ENCODE assay signal across 19 cellular contexts in genomic region chr17:54937018-54937417, GRCh38. TPM values are rescaled to one million over a fixed set of nuclear protein-coding genes. Genes with fewer than 3 reads are reported as not detected.
A peak's percentile ranks its signal among the peaks of the same experiment; 100 is the strongest.
DNase-seq lines count a peak whose midpoint lies in the region; FAIRE-seq and TF ChIP-seq lines count a peak whose summit lies in the region.
"Had no signal": no experiment of that assay in that cellular context is flagged by ENCODE, and none has a peak within 500 bp of the region (broad histone marks: within the 10 kb centered on the region; RNA-seq: fewer than 3 reads in every experiment).

No MANE protein-coding gene starts in this region.

- TF ChIP-seq CTCF in HEK293 (tag by site-specific recombination; IDR thresholded peaks at IDR 0.05) (no peak), endodermal cell (conservative IDR thresholded peaks at IDR 0.05) (no peak), colonic mucosa (IDR thresholded peaks at IDR 0.05) (no peak), vagina (IDR thresholded peaks at IDR 0.05) (no peak)

- H3K4me1 Mint-ChIP-seq in endodermal cell = peaks cover 36% of the 10 kb centered on the region
- H3K4me1 Mint-ChIP-seq: CD4-positive, alpha-beta memory T cell; GM23338 had no signal

- H3K27ac ChIP-seq in HEK293 (ENCODE audit: extremely low read depth, low read depth, low read length) = no peak overlapping the region
- no peak overlapping the region for H3K27ac ChIP-seq in endodermal cell (ENCODE audit: low read depth, low read length)
- H3K27ac ChIP-seq in mesodermal cell (ENCODE audit: low read depth, low read length, severe bottlenecking) = peak overlapping the region; percentile 16
- H3K27ac ChIP-seq in colonic mucosa = no peak overlapping the region
- H3K27ac ChIP-seq in vagina = no peak overlapping the region
- H3K27ac ChIP-seq: A549, C4-2B, HL-60 had no signal

- H3K4me3 Mint-ChIP-seq in endodermal cell = no peak overlapping the region
- H3K4me3 Mint-ChIP-seq: CD4-positive, alpha-beta memory T cell; GM23338; HFFc6 had no signal

- H3K9me3 Mint-ChIP-seq in endodermal cell = no peaks in the 10 kb centered on the region
- H3K9me3 Mint-ChIP-seq: CD4-positive, alpha-beta memory T cell; GM23338; HFFc6 had no signal

- H3K27me3 Mint-ChIP-seq in endodermal cell (ENCODE audit: insufficient read depth) = no peaks in the 10 kb centered on the region

- H3K4me1 ChIP-seq in HEK293 (ENCODE audit: control insufficient read depth, insufficient read depth, low read length) (peaks cover 5% of the 10 kb centered on the region; the same call in 1 of the 2 replicates), endodermal cell (ENCODE audit: control insufficient read depth, insufficient read depth, low read length) (peaks cover 3% of the 10 kb centered on the region), mesodermal cell (ENCODE audit: control insufficient read depth, insufficient read depth, low read length, poor library complexity, severe bottlenecking) (no peaks in the 10 kb centered on the region), colonic mucosa (no peaks in the 10 kb centered on the region), vagina (no peaks in the 10 kb centered on the region)
- H3K4me1 ChIP-seq: A549, BE2C, HAP-1 had no signal

- H3K27me3 ChIP-seq in endodermal cell (ENCODE audit: control insufficient read depth, insufficient read depth, low read length, poor library complexity, severe bottlenecking) (no peaks in the 10 kb centered on the region), colonic mucosa (no peaks in the 10 kb centered on the region), vagina (no peaks in the 10 kb centered on the region)
- H3K27me3 ChIP-seq: BE2C had no signal

- FAIRE-seq in urothelium cell line (lab: Jason Lieb, UNC) = no peak
- FAIRE-seq: D721Med had no signal

- DNase-seq in endodermal cell = no peak
- no peak for DNase-seq in colonic mucosa
- no peak for DNase-seq in urothelium cell line (ENCODE audit: low spot score)
- DNase-seq in vagina (ENCODE audit: extremely low spot score in 2 of 2) = no peak
- DNase-seq: BE2C; CD4-positive, alpha-beta memory T cell; DMS153; DMS79 treated with DMSO at 0.1 percent for 48 hours; EL; GF-D8; HFFc6 had no signal

- POLR2A ChIA-PET in HEK293 (lab: Yijun Ruan, JAX) = no interaction called here

- no peak overlapping the region for H3K4me3 ChIP-seq in HEK293 (ENCODE audit: low read depth, low read length)
- H3K4me3 ChIP-seq in endodermal cell (ENCODE audit: low read length) = no peak overlapping the region
- no peak overlapping the region for H3K4me3 ChIP-seq in mesodermal cell (ENCODE audit: extremely low read depth, insufficient read depth, low read length, poor library complexity, severe bottlenecking)
- no peak overlapping the region for H3K4me3 ChIP-seq in colonic mucosa
- no peak overlapping the region for H3K4me3 ChIP-seq in vagina
- H3K4me3 ChIP-seq: A549, GM23338, HAP-1 had no signal

- peaks cover 33 to 69% of the 10 kb centered on the region in 2 experiments for H3K36me3 ChIP-seq in HEK293 (ENCODE audit: control insufficient read depth in 2 of 2, insufficient read depth in 1 of 2, low read length in 2 of 2)
- peaks cover 61% of the 10 kb centered on the region for H3K36me3 ChIP-seq in endodermal cell (ENCODE audit: control insufficient read depth, insufficient read depth, low read length)
- peaks cover 38% of the 10 kb centered on the region for H3K36me3 ChIP-seq in mesodermal cell (ENCODE audit: control insufficient read depth, insufficient read depth, low read length)
- H3K36me3 ChIP-seq in colonic mucosa = no peaks in the 10 kb centered on the region
- H3K36me3 ChIP-seq in vagina = no peaks in the 10 kb centered on the region
- H3K36me3 ChIP-seq: BE2C had no signal

- peaks cover 75% of the 10 kb centered on the region for H3K36me3 Mint-ChIP-seq in endodermal cell (ENCODE audit: low read depth)
- H3K36me3 Mint-ChIP-seq: CD4-positive, alpha-beta memory T cell had no signal

- H3K9me3 ChIP-seq in HEK293 (ENCODE audit: control insufficient read depth, insufficient read depth, low read depth, low read length) (no peaks in the 10 kb centered on the region), endodermal cell (ENCODE audit: control insufficient read depth, low read length) (no peaks in the 10 kb centered on the region), mesodermal cell (ENCODE audit: control insufficient read depth, low read length) (no peaks in the 10 kb centered on the region), colonic mucosa (no peaks in the 10 kb centered on the region), vagina (no peaks in the 10 kb centered on the region)
- H3K9me3 ChIP-seq: A549, BE2C, HAP-1 had no signal

- H3K9ac ChIP-seq in endodermal cell (ENCODE audit: extremely low read depth, low read length, poor library complexity, severe bottlenecking) = no peak overlapping the region
- H3K9ac ChIP-seq in colonic mucosa (ENCODE audit: low read depth in 2 of 2, low read length in 2 of 2) = no peak overlapping the region

- peak overlapping the region; percentile 29 for H3K27ac Mint-ChIP-seq in endodermal cell
- H3K27ac Mint-ChIP-seq: CD4-positive, alpha-beta memory T cell; GM23338; HFFc6 had no signal

- CTCF ChIA-PET in HEK293 (lab: Yijun Ruan, JAX) = no interaction called here

- no peak for TF ChIP-seq POLR2A in vagina (IDR thresholded peaks at IDR 0.05)

- WGBS in endodermal cell (ENCODE audit: insufficient coverage in 1 of 2, insufficient read length in 1 of 2), 2 experiments = 92 to 100% methylated on average over 2 to 5 of the region's 5 CpGs
- WGBS in mesodermal cell (ENCODE audit: insufficient coverage in 2 of 2), 2 experiments = 75 to 88% methylated on average over 2 to 5 of the region's 5 CpGs

- intact Hi-C loops in colonic mucosa (cut with DNase I) = no loop called here
- intact Hi-C loops in vagina (cut with DNase I) = no loop called here

TF ChIP-seq in HEK293, 187 proteins besides CTCF, POLR2A, EP300 and RAD21:
- TF ChIP-seq PATZ1 (tag by site-specific recombination; IDR thresholded peaks at IDR 0.05) = no peak
- peak; percentile 52; the same call in 1 of the 2 replicates for TF ChIP-seq WT1 (tag by site-specific recombination; IDR thresholded peaks at IDR 0.05)
- no peak for TF ChIP-seq ZNF362 (tag by site-specific recombination; IDR thresholded peaks at IDR 0.05)
- TF ChIP-seq TCF7L2 (IDR thresholded peaks at IDR 0.05; ENCODE audit: borderline replicate concordance, low read depth, low read length) = 0 out of 2 replicates have a peak, but pooled peaks have one; percentile 18
- TF ChIP-seq ZXDB (tag by site-specific recombination; IDR thresholded peaks at IDR 0.05) = peak; percentile 33; the same call in 1 of the 2 replicates
- 0 out of 2 replicates have a peak, but pooled peaks have one; percentile 21 for TF ChIP-seq OSR2 (tag by site-specific recombination; IDR thresholded peaks at IDR 0.05)
- TF ChIP-seq ZSCAN18 (tag by site-specific recombination; IDR thresholded peaks at IDR 0.05) = no peak
TF ChIP-seq in HEK293: peak in this region for 4.

RNA-seq across cellular contexts. Expression of gene COX11, which starts 31.4 kb away (rescaled TPM):
- total RNA-seq in endodermal cell (10 to 100 TPM; 85.3 to 86.2 TPM), colonic mucosa (10 to 100 TPM; 58.3 to 70.5 TPM), vagina (44.0 TPM)
- 57.1 TPM for polyA plus RNA-seq in endodermal cell (2013, experiment 1 of 2)
- 61.5 TPM for polyA plus RNA-seq in endodermal cell (2013, experiment 2 of 2)
- polyA plus RNA-seq in mesodermal cell (2013, experiment 1 of 2) = 44.9 TPM
- 41.3 TPM for polyA plus RNA-seq in mesodermal cell (2013, experiment 2 of 2)

RNA-seq across cellular contexts. Expression of gene STXBP4, which starts 31.5 kb away (rescaled TPM):
- total RNA-seq in endodermal cell (10 to 100 TPM; 15.5 to 18.0 TPM), colonic mucosa (1 to 10 TPM; 6.2 to 6.6 TPM), vagina (9.6 TPM)
- polyA plus RNA-seq in endodermal cell (2013, experiment 1 of 2) = 9.2 TPM
- polyA plus RNA-seq in endodermal cell (2013, experiment 2 of 2) = 10.4 TPM
- polyA plus RNA-seq in mesodermal cell (2013, experiment 1 of 2) = 5.2 TPM
- 7.9 TPM for polyA plus RNA-seq in mesodermal cell (2013, experiment 2 of 2)

RNA-seq across cellular contexts. Expression of gene TOM1L1, which starts 36.4 kb away (rescaled TPM):
- 10 to 100 TPM; 54.9 to 55.6 TPM for total RNA-seq in endodermal cell
- polyA plus RNA-seq in endodermal cell (2013, experiment 1 of 2) = 30.7 TPM
- 31.3 TPM for polyA plus RNA-seq in endodermal cell (2013, experiment 2 of 2)
- polyA plus RNA-seq in mesodermal cell (2013, experiment 1 of 2) = 22.7 TPM
- polyA plus RNA-seq in mesodermal cell (2013, experiment 2 of 2) = 26.9 TPM
- 10 to 100 TPM; 56.7 to 67.3 TPM for total RNA-seq in colonic mucosa
- total RNA-seq in vagina = 17.7 TPM
